ENCODE assay signal across 16 cellular contexts in genomic region chr10:79184649-79185048, GRCh38.
DNase-seq lines count a peak whose midpoint lies in the region; ATAC-seq, FAIRE-seq and TF ChIP-seq lines count a peak whose summit lies in the region.
"Had no signal": no experiment of that assay in that cellular context is flagged by ENCODE, and none has a peak within 500 bp of the region (broad histone marks: within the 10 kb centered on the region; RNA-seq: fewer than 3 reads in every experiment).

No MANE protein-coding gene starts in this region.

- H3K9me3 Mint-ChIP-seq in astrocyte (ENCODE audit: unreplicated experiment), result no peaks in the 10 kb centered on the region
- H3K9me3 Mint-ChIP-seq in natural killer cell treated with Interleukin-12 subunit alpha and Interleukin-12 subunit beta and Interleukin-15 and Interleukin-18, amount 100 ng/mL, for 72 hours, result no peaks in the 10 kb centered on the region
- H3K9me3 Mint-ChIP-seq: activated CD4-positive, alpha-beta memory T cell treated with anti-CD3 and anti-CD28 coated beads, Interleukin-2, amount 10 ng/mL, durations not matched to agents 7 days and 5 days; CD4-positive, CD25-positive, alpha-beta regulatory T cell; memory B cell; T-helper 1 cell treated with Interleukin-12 subunit alpha and Interleukin-12 subunit beta and Interleukin-4 antibody, amounts not matched to agents 30 μg/mL and 1 μg/mL, for 36 hours had no signal

- H3K4me1 ChIP-seq in HCT116 (ENCODE audit: control insufficient read depth in 1 of 2, insufficient read depth in 2 of 2, low read length in 2 of 2), result peaks cover 79 to 100% of the 10 kb centered on the region in 2 experiments
- peaks cover 63% of the 10 kb centered on the region for H3K4me1 ChIP-seq in astrocyte (ENCODE audit: insufficient read depth, low read length)
- H3K4me1 ChIP-seq in kidney (ENCODE audit: control insufficient read depth in 1 of 2, insufficient read depth in 1 of 2, low read depth in 1 of 2, low read length in 2 of 2), result peaks cover 86 to 97% of the 10 kb centered on the region in 2 donors
- H3K4me1 ChIP-seq in small intestine (ENCODE audit: control insufficient read depth in 2 of 2, insufficient read depth in 1 of 2, low read depth in 1 of 2, low read length in 1 of 2), result peaks cover 6 to 28% of the 10 kb centered on the region in 2 donors

- peak overlapping the region; percentile 93 for H3K27ac Mint-ChIP-seq in astrocyte (ENCODE audit: unreplicated experiment)
- H3K27ac Mint-ChIP-seq in natural killer cell treated with Interleukin-12 subunit alpha and Interleukin-12 subunit beta and Interleukin-15 and Interleukin-18, amount 100 ng/mL, for 72 hours, result no peak overlapping the region
- H3K27ac Mint-ChIP-seq: activated CD4-positive, alpha-beta memory T cell treated with anti-CD3 and anti-CD28 coated beads, Interleukin-2, amount 10 ng/mL, durations not matched to agents 7 days and 5 days; memory B cell; T-helper 1 cell treated with Interleukin-12 subunit alpha and Interleukin-12 subunit beta and Interleukin-4 antibody, amounts not matched to agents 30 μg/mL and 1 μg/mL, for 36 hours had no signal

- H3K4me3 Mint-ChIP-seq in astrocyte (ENCODE audit: unreplicated experiment), result no peak overlapping the region
- no peak overlapping the region for H3K4me3 Mint-ChIP-seq in natural killer cell treated with Interleukin-12 subunit alpha and Interleukin-12 subunit beta and Interleukin-15 and Interleukin-18, amount 100 ng/mL, for 72 hours
- H3K4me3 Mint-ChIP-seq: activated CD4-positive, alpha-beta memory T cell treated with anti-CD3 and anti-CD28 coated beads, Interleukin-2, amount 10 ng/mL, durations not matched to agents 7 days and 5 days; CD4-positive, CD25-positive, alpha-beta regulatory T cell; memory B cell; T-helper 1 cell treated with Interleukin-12 subunit alpha and Interleukin-12 subunit beta and Interleukin-4 antibody, amounts not matched to agents 30 μg/mL and 1 μg/mL, for 36 hours had no signal

- peak overlapping the region; percentile 59 for H3K9ac ChIP-seq in HCT116 (ENCODE audit: low read length)
- H3K9ac ChIP-seq in astrocyte (ENCODE audit: low read length), result peak overlapping the region; percentile 52
- H3K9ac ChIP-seq in kidney (ENCODE audit: low read length in 2 of 2), result peak overlapping the region in 1 of 2 donors; percentile 70

- 46 to 55% (median 50%) methylated on average over 6 of the region's 6 CpGs for WGBS in small intestine, 3 donors

- H3K79me2 ChIP-seq in HCT116 (ENCODE audit: insufficient read depth, low read length) (no peaks in the 10 kb centered on the region; the same call in 1 of the 2 replicates), astrocyte (ENCODE audit: insufficient read depth, low read length) (peaks cover 79% of the 10 kb centered on the region)

- BruUV-seq in HCT116 (replicated peaks; lab: Mats Ljungman, UMichigan), result no TSS peak

- TF ChIP-seq RAD21 in HCT116 (IDR thresholded peaks at IDR 0.05; ENCODE audit: low read depth), result no peak

- H3K4me3 ChIP-seq in HCT116 (replicated peaks in 1 of 2; ENCODE audit: low read depth in 1 of 2, low read length in 2 of 2) (peak overlapping the region in 1 of 2 experiments; percentile 35; a peak in 2 of 4 replicates), astrocyte (ENCODE audit: insufficient read depth, low read depth, low read length) (no peak overlapping the region), kidney (ENCODE audit: low read length in 2 of 2) (no peak overlapping the region), small intestine (ENCODE audit: low read depth in 1 of 2, low read length in 2 of 2) (no peak overlapping the region), MG63 (no peak overlapping the region)

- no peak for TF ChIP-seq CTCF in HCT116 (IDR thresholded peaks at IDR 0.05 in 2 of 3, conservative IDR thresholded peaks at IDR 0.05 in 1 of 3; ENCODE audit: borderline replicate concordance in 1 of 3, insufficient read depth in 1 of 3, low read depth in 2 of 3, low read length in 2 of 3)
- no peak for TF ChIP-seq CTCF in astrocyte (IDR thresholded peaks at IDR 0.05; ENCODE audit: insufficient read depth, low read depth, low read length)
- no peak for TF ChIP-seq CTCF in kidney (IDR thresholded peaks at IDR 0.05; ENCODE audit: borderline replicate concordance, extremely low read depth, insufficient read depth)

- RAD21 ChIA-PET in HCT116 (lab: Charles Lee; ENCODE audit: low non-redundant PET in 1 of 2, low total read pairs in 2 of 2, uncharacterized antibody in 2 of 2, unreplicated experiment in 2 of 2), result no interaction called here

- FAIRE-seq in astrocyte (lab: Jason Lieb, UNC) (no peak), kidney (lab: Jason Lieb, UNC) (no peak), small intestine (lab: Jason Lieb, UNC) (no peak)

- POLR2A ChIA-PET in HCT116 (lab: Charles Lee), result no interaction called here

- H3K4me1 Mint-ChIP-seq in astrocyte (ENCODE audit: low read depth, unreplicated experiment), result peaks cover 84% of the 10 kb centered on the region
- peaks cover 0 to 12% of the 10 kb centered on the region in 2 donors for H3K4me1 Mint-ChIP-seq in natural killer cell treated with Interleukin-12 subunit alpha and Interleukin-12 subunit beta and Interleukin-15 and Interleukin-18, amount 100 ng/mL, for 72 hours (ENCODE audit: low read depth in 2 of 2)
- H3K4me1 Mint-ChIP-seq: activated CD4-positive, alpha-beta memory T cell treated with anti-CD3 and anti-CD28 coated beads, Interleukin-2, amount 10 ng/mL, durations not matched to agents 7 days and 5 days; memory B cell had no signal

- no peak for TF ChIP-seq POLR2A in HCT116 (IDR thresholded peaks at IDR 0.05; ENCODE audit: borderline replicate concordance, extremely low read depth, insufficient read depth, insufficient read length)

- no peaks in the 10 kb centered on the region for H3K9me3 ChIP-seq in HCT116 (ENCODE audit: control insufficient read depth in 1 of 2, insufficient read depth in 1 of 2, low read depth in 1 of 2, low read length in 2 of 2)
- no peaks in the 10 kb centered on the region for H3K9me3 ChIP-seq in astrocyte (ENCODE audit: insufficient read depth, low read depth, low read length)
- H3K9me3 ChIP-seq in kidney (ENCODE audit: control insufficient read depth in 1 of 2, low read length in 2 of 2), result no peaks in the 10 kb centered on the region
- H3K9me3 ChIP-seq in small intestine (ENCODE audit: control insufficient read depth, low read depth), result no peaks in the 10 kb centered on the region
- H3K9me3 ChIP-seq in MG63, result no peaks in the 10 kb centered on the region

- ATAC-seq in HCT116, result no peak
- ATAC-seq in natural killer cell treated with Interleukin-12 subunit alpha and Interleukin-12 subunit beta and Interleukin-15 and Interleukin-18, amount 100 ng/mL, for 72 hours, result no peak

- DNase-seq in HCT116 (ENCODE audit: low read depth, low spot score) (no peak), astrocyte (ENCODE audit: low read depth) (no peak), kidney (peak; percentile 53), small intestine (no peak), dedifferentiated amniotic fluid mesenchymal stem cell (ENCODE audit: extremely low spot score) (no peak), SIG-M5 treated with dmso at 0.1 percent for 504 hours (lab: John Stamatoyannopoulos, UW; ENCODE audit: unreplicated experiment) (no peak), MG63 (no peak)
- no peak for DNase-seq in natural killer cell treated with Interleukin-12 subunit alpha and Interleukin-12 subunit beta and Interleukin-15 and Interleukin-18, amount 100 ng/mL, for 72 hours (ENCODE audit: low spot score)
- DNase-seq: activated CD4-positive, alpha-beta memory T cell treated with anti-CD3 and anti-CD28 coated beads, Interleukin-2, amount 10 ng/mL, durations not matched to agents 7 days and 5 days; activated naive CD4-positive, alpha-beta T cell treated with Interleukin-2 at 50 U/mL for 16 hours; CD4-positive, CD25-positive, alpha-beta regulatory T cell; cortex of kidney; NCI-H1694; stimulated activated CD8-positive, alpha-beta memory T cell treated with anti-CD3 and anti-CD28 coated beads, Interleukin-4, amount 100 ng/mL, for 48 hours had no signal

- H3K9me2 ChIP-seq in HCT116 (ENCODE audit: insufficient read depth), result no peaks in the 10 kb centered on the region

- no peaks in the 10 kb centered on the region for H3K27me3 ChIP-seq in HCT116 (ENCODE audit: insufficient read depth, low read length)
- H3K27me3 ChIP-seq in astrocyte (ENCODE audit: insufficient read depth, low read length), result no peaks in the 10 kb centered on the region
- H3K27me3 ChIP-seq in small intestine (ENCODE audit: control insufficient read depth in 2 of 2, insufficient read depth in 2 of 2, low read length in 2 of 2), result no peaks in the 10 kb centered on the region
- H3K27me3 ChIP-seq in MG63, result no peaks in the 10 kb centered on the region

- H3K27ac ChIP-seq in HCT116 (ENCODE audit: low read depth, low read length) (peak overlapping the region; percentile 43), astrocyte (ENCODE audit: low read depth, low read length) (peak overlapping the region; percentile 27), kidney (ENCODE audit: low read depth in 2 of 2, low read length in 2 of 2) (peak overlapping the region; percentile 78 to 95), small intestine (ENCODE audit: low read depth in 1 of 2, low read length in 1 of 2) (peak overlapping the region; percentile 6 to 15)

- H3K36me3 ChIP-seq in HCT116 (ENCODE audit: control insufficient read depth in 1 of 2, insufficient read depth in 2 of 2, low read length in 2 of 2), result no peaks in the 10 kb centered on the region
- H3K36me3 ChIP-seq in astrocyte (ENCODE audit: insufficient read depth, low read length), result peaks cover 6% of the 10 kb centered on the region
- H3K36me3 ChIP-seq in kidney (ENCODE audit: control insufficient read depth in 1 of 2, insufficient read depth in 2 of 2, low read length in 2 of 2), result no peaks in the 10 kb centered on the region
- H3K36me3 ChIP-seq in small intestine (ENCODE audit: control insufficient read depth in 2 of 2, insufficient read depth in 2 of 2, low read length in 2 of 2), result no peaks in the 10 kb centered on the region
- peaks cover 85% of the 10 kb centered on the region for H3K36me3 ChIP-seq in MG63

- H4K20me1 ChIP-seq in HCT116 (ENCODE audit: insufficient read depth) (no peaks in the 10 kb centered on the region), astrocyte (ENCODE audit: insufficient read depth, low read length) (peaks cover 79% of the 10 kb centered on the region)

- no peaks in the 10 kb centered on the region for H3K27me3 Mint-ChIP-seq in astrocyte (ENCODE audit: low read depth, unreplicated experiment)
- no peaks in the 10 kb centered on the region for H3K27me3 Mint-ChIP-seq in natural killer cell treated with Interleukin-12 subunit alpha and Interleukin-12 subunit beta and Interleukin-15 and Interleukin-18, amount 100 ng/mL, for 72 hours
- H3K27me3 Mint-ChIP-seq: activated CD4-positive, alpha-beta memory T cell treated with anti-CD3 and anti-CD28 coated beads, Interleukin-2, amount 10 ng/mL, durations not matched to agents 7 days and 5 days; CD4-positive, CD25-positive, alpha-beta regulatory T cell had no signal

- peaks cover 11% of the 10 kb centered on the region for H3K36me3 Mint-ChIP-seq in astrocyte (ENCODE audit: low read depth, unreplicated experiment)
- no peaks in the 10 kb centered on the region for H3K36me3 Mint-ChIP-seq in natural killer cell treated with Interleukin-12 subunit alpha and Interleukin-12 subunit beta and Interleukin-15 and Interleukin-18, amount 100 ng/mL, for 72 hours
- H3K36me3 Mint-ChIP-seq: memory B cell had no signal

- intact Hi-C loops in HCT116 (cut with micrococcal nuclease), result loop anchor here (5.0 kb wide), 1 partner anchor 102 kb away; no protein-coding TSS in a partner anchor
- intact Hi-C loops in kidney (cut with DNase I), result no loop called here

- CTCF ChIA-PET in HCT116 (lab: Charles Lee), result interaction anchor here (1.4 to 1.9 kb wide), 2 partner anchors 8 to 10 kb away, joined by 5 to 7 read pairs; no protein-coding TSS in a partner anchor

- H3K4me2 ChIP-seq in HCT116 (ENCODE audit: low read length) (peak overlapping the region; percentile 80), astrocyte (ENCODE audit: low read length) (peak overlapping the region; percentile 63)

- H2AFZ ChIP-seq in HCT116 (ENCODE audit: low read depth, low read length, poor library complexity, severe bottlenecking) (no peak overlapping the region), astrocyte (ENCODE audit: low read depth, low read length) (no peak overlapping the region)

Comparison
In these comparisons a context has a peak if more than half of its experiments do, and no peak if none do; other contexts are left out.
1. H3K27ac ChIP-seq: peak in every context shown above with its lines; median percentile 86 in kidney; 43 in HCT116; 27 in astrocyte; 10 in small intestine.